In the genomic region with DNA sequence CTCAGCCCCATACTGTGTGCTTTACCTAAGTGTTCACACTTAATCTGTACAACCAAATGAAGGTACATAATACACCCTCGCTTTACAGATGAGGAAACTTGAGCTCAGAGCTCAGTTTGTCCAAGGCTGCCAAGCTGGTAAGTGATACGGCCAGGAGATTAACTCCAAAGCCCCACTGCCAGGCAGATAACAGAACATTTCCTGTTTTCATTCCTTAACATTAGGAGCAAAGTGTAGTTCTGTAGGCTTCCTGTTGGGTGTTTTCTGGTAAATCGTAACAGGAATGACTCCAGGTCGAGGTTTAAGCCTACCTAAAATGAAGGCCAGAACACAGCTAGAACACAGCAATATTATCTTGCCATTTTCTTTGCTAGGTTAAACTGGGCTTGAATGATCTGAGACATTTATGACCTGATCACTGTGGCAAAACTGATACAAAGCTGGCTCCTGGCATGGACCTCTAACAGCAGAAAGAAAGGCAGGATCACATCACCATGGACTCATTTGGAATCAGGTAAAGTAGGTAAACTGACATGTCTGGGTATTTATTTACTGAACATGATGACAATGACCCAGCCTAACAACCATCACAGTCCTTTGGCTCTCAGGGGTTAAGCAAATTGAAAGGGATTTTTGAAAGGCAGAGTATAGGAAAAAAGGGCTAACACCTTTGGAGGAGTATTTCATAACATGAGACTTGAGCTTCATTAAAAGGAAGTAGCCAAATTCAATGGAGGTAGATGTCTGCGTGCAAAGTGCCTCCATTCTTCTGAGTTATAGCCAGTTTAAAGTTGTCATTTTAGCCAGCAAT, we compare ENCODE assay signal across 9 cellular contexts. TPM values are rescaled to one million over a fixed set of nuclear protein-coding genes. Genes with fewer than 3 reads are reported as not detected.
DNase-seq lines count a peak whose midpoint lies in the region; ATAC-seq, FAIRE-seq and TF ChIP-seq lines count a peak whose summit lies in the region.
"Had no signal": no experiment of that assay in that cellular context is flagged by ENCODE, and none has a peak within 500 bp of the region (broad histone marks: within the 10 kb centered on the region; RNA-seq: fewer than 3 reads in every experiment).

No MANE protein-coding gene starts in this region.

- H3K36me3 ChIP-seq in A673 (ENCODE audit: insufficient read depth, low read length, poor library complexity, severe bottlenecking) (peaks cover 9% of the 10 kb centered on the region), astrocyte (ENCODE audit: insufficient read depth, low read length) (peaks cover 14% of the 10 kb centered on the region), liver (ENCODE audit: control insufficient read depth in 4 of 4, insufficient read depth in 3 of 4, low read depth in 1 of 4, low read length in 3 of 4) (no peaks in the 10 kb centered on the region)

- H3K27me3 ChIP-seq in A673 (replicated peaks; ENCODE audit: insufficient read depth, low read depth, low read length, poor library complexity): no peaks in the 10 kb centered on the region
- H3K27me3 ChIP-seq in astrocyte (ENCODE audit: insufficient read depth, low read length): no peaks in the 10 kb centered on the region
- H3K27me3 ChIP-seq in liver (ENCODE audit: control insufficient read depth in 4 of 4, insufficient read depth in 4 of 4, low read length in 3 of 4): no peaks in the 10 kb centered on the region

- peak; percentile 30; the same call in 1 of the 2 replicates for TF ChIP-seq CTCF in A673 (conservative IDR thresholded peaks at IDR 0.05; ENCODE audit: low read depth, low read length)
- TF ChIP-seq CTCF in astrocyte (IDR thresholded peaks at IDR 0.05; ENCODE audit: insufficient read depth, low read depth, low read length): no peak
- peak; percentile 36 for TF ChIP-seq CTCF in liver (IDR thresholded peaks at IDR 0.05; ENCODE audit: low read depth, low read length, missing input control)

- 32% methylated on average over 5 of the region's 5 CpGs for WGBS in liver

- peaks cover 62% of the 10 kb centered on the region for H3K79me2 ChIP-seq in astrocyte (ENCODE audit: insufficient read depth, low read length)

- no peak for TF ChIP-seq RAD21 in liver (IDR thresholded peaks at IDR 0.05)

- H3K4me1 Mint-ChIP-seq in astrocyte (ENCODE audit: low read depth, unreplicated experiment): peaks cover 22% of the 10 kb centered on the region
- peaks cover 33% of the 10 kb centered on the region for H3K4me1 Mint-ChIP-seq in activated CD4-positive, alpha-beta T cell treated with anti-CD3 and anti-CD28 coated beads, Interleukin-2, amount 10 ng/mL, durations not matched to agents 7 days and 5 days

- peak overlapping the region; percentile 5 for H3K27ac ChIP-seq in A673 (ENCODE audit: low read depth, low read length, poor library complexity, severe bottlenecking)
- no peak overlapping the region for H3K27ac ChIP-seq in astrocyte (ENCODE audit: low read depth, low read length)
- H3K27ac ChIP-seq in liver (ENCODE audit: low read depth in 1 of 2, low read length in 2 of 2): peak overlapping the region; percentile 40 to 86

- peak overlapping the region; percentile 34 for H3K27ac Mint-ChIP-seq in astrocyte (ENCODE audit: unreplicated experiment)
- H3K27ac Mint-ChIP-seq in activated CD4-positive, alpha-beta T cell treated with anti-CD3 and anti-CD28 coated beads, Interleukin-2, amount 10 ng/mL, durations not matched to agents 7 days and 5 days: no peak overlapping the region

- H3K9ac ChIP-seq in astrocyte (ENCODE audit: low read length) (no peak overlapping the region), liver (ENCODE audit: low read depth in 1 of 2, low read length in 2 of 2) (no peak overlapping the region)

- POLR2A ChIA-PET in A673 (lab: Charles Lee; ENCODE audit: low non-redundant PET): no interaction called here
- POLR2A ChIA-PET in activated CD4-positive, alpha-beta T cell treated with anti-CD3 and anti-CD28 coated beads, Interleukin-2, amount 10 ng/mL, durations not matched to agents 7 days and 5 days (lab: Charles Lee): no interaction called here

- no peak overlapping the region for H2AFZ ChIP-seq in astrocyte (ENCODE audit: low read depth, low read length)

- no TSS peak for BruUV-seq in A673 (replicated peaks; lab: Mats Ljungman, UMichigan)

- DNase-seq in A673 (ENCODE audit: low spot score) (peak; percentile 76), HCEC 1CT (peak; percentile 55), astrocyte (ENCODE audit: low read depth) (peak; percentile 26), retina (no peak)
- no peak for DNase-seq in activated CD4-positive, alpha-beta T cell treated with anti-CD3 and anti-CD28 coated beads, Interleukin-2, amount 10 ng/mL, durations not matched to agents 7 days and 5 days

- no peak overlapping the region for H3K4me3 Mint-ChIP-seq in astrocyte (ENCODE audit: unreplicated experiment)
- no peak overlapping the region for H3K4me3 Mint-ChIP-seq in activated CD4-positive, alpha-beta T cell treated with anti-CD3 and anti-CD28 coated beads, Interleukin-2, amount 10 ng/mL, durations not matched to agents 7 days and 5 days

- CTCF ChIA-PET in A673 (lab: Charles Lee): no interaction called here
- CTCF ChIA-PET in activated CD4-positive, alpha-beta T cell treated with anti-CD3 and anti-CD28 coated beads, Interleukin-2, amount 10 ng/mL, durations not matched to agents 7 days and 5 days (lab: Charles Lee): interaction anchor here (1.4 kb wide), 1 partner anchor 405 kb away, joined by 5 read pairs; no protein-coding TSS in a partner anchor

- H3K9me3 ChIP-seq in A673 (ENCODE audit: low read depth, low read length, poor library complexity, severe bottlenecking) (no peaks in the 10 kb centered on the region), astrocyte (ENCODE audit: insufficient read depth, low read depth, low read length) (no peaks in the 10 kb centered on the region), liver (ENCODE audit: control insufficient read depth in 4 of 4, low read length in 3 of 4) (no peaks in the 10 kb centered on the region)

- no peaks in the 10 kb centered on the region for H3K27me3 Mint-ChIP-seq in astrocyte (ENCODE audit: low read depth, unreplicated experiment)
- H3K27me3 Mint-ChIP-seq in activated CD4-positive, alpha-beta T cell treated with anti-CD3 and anti-CD28 coated beads, Interleukin-2, amount 10 ng/mL, durations not matched to agents 7 days and 5 days: no peaks in the 10 kb centered on the region

- no peak for FAIRE-seq in astrocyte (lab: Jason Lieb, UNC)
- FAIRE-seq: G401.6 had no signal

- intact Hi-C loops in A673 (cut with micrococcal nuclease; ENCODE audit: unreplicated experiment): no loop called here

- ATAC-seq in GM18858 (IDR thresholded peaks at IDR 0.05; ENCODE audit: unreplicated experiment): no peak
- no peak for ATAC-seq in HG03108 (IDR thresholded peaks at IDR 0.05; ENCODE audit: unreplicated experiment)

- H4K20me1 ChIP-seq in astrocyte (ENCODE audit: insufficient read depth, low read length): peaks cover 35% of the 10 kb centered on the region

- peak overlapping the region; percentile 7 for H3K4me2 ChIP-seq in astrocyte (ENCODE audit: low read length)

- H3K36me3 Mint-ChIP-seq in astrocyte (ENCODE audit: low read depth, unreplicated experiment): peaks cover 8% of the 10 kb centered on the region
- peaks cover 23% of the 10 kb centered on the region for H3K36me3 Mint-ChIP-seq in activated CD4-positive, alpha-beta T cell treated with anti-CD3 and anti-CD28 coated beads, Interleukin-2, amount 10 ng/mL, durations not matched to agents 7 days and 5 days (ENCODE audit: low read depth)

- no peaks in the 10 kb centered on the region for H3K9me3 Mint-ChIP-seq in astrocyte (ENCODE audit: unreplicated experiment)
- no peaks in the 10 kb centered on the region for H3K9me3 Mint-ChIP-seq in activated CD4-positive, alpha-beta T cell treated with anti-CD3 and anti-CD28 coated beads, Interleukin-2, amount 10 ng/mL, durations not matched to agents 7 days and 5 days

- H3K4me1 ChIP-seq in A673 (ENCODE audit: insufficient read depth, low read length, poor library complexity, severe bottlenecking) (peaks cover 25% of the 10 kb centered on the region), astrocyte (ENCODE audit: insufficient read depth, low read length) (peaks cover 14% of the 10 kb centered on the region), liver (ENCODE audit: control insufficient read depth in 4 of 4, insufficient read depth in 4 of 4, low read length in 3 of 4) (peaks cover 2 to 10% (median 7%) of the 10 kb centered on the region in 4 donors)

- H3K4me3 ChIP-seq in A673 (ENCODE audit: low read depth, low read length, poor library complexity, severe bottlenecking) (peak overlapping the region; percentile 2), astrocyte (ENCODE audit: insufficient read depth, low read depth, low read length) (no peak overlapping the region), liver (ENCODE audit: low read depth in 1 of 3, low read length in 3 of 3) (no peak overlapping the region)

TF ChIP-seq in liver, 16 proteins besides CTCF, POLR2A, EP300 and RAD21 (continues in another document):
- TF ChIP-seq TAF1 (conservative IDR thresholded peaks at IDR 0.05): no peak
- no peak for TF ChIP-seq FOXA1 (IDR thresholded peaks at IDR 0.05)
- peak in 1 of 2 donors; percentile 35 for TF ChIP-seq EGR1 (IDR thresholded peaks at IDR 0.05; ENCODE audit: low read depth in 2 of 2)
- TF ChIP-seq, protein P1, sequence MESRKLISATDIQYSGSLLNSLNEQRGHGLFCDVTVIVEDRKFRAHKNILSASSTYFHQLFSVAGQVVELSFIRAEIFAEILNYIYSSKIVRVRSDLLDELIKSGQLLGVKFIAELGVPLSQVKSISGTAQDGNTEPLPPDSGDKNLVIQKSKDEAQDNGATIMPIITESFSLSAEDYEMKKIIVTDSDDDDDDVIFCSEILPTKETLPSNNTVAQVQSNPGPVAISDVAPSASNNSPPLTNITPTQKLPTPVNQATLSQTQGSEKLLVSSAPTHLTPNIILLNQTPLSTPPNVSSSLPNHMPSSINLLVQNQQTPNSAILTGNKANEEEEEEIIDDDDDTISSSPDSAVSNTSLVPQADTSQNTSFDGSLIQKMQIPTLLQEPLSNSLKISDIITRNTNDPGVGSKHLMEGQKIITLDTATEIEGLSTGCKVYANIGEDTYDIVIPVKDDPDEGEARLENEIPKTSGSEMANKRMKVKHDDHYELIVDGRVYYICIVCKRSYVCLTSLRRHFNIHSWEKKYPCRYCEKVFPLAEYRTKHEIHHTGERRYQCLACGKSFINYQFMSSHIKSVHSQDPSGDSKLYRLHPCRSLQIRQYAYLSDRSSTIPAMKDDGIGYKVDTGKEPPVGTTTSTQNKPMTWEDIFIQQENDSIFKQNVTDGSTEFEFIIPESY (IDR thresholded peaks at IDR 0.05): no peak
- no peak for TF ChIP-seq HNF4G (IDR thresholded peaks at IDR 0.05)
- TF ChIP-seq RXRA (IDR thresholded peaks at IDR 0.05): peak; percentile 51 to 80
- peak; percentile 72 for TF ChIP-seq SP1 (IDR thresholded peaks at IDR 0.05)
- peak in 1 of 2 donors; percentile 50 for TF ChIP-seq JUND (IDR thresholded peaks at IDR 0.05)
- TF ChIP-seq GABPA (IDR thresholded peaks at IDR 0.05 in 1 of 2, conservative IDR thresholded peaks at IDR 0.05 in 1 of 2): peak in 1 of 2 donors; percentile 63

RNA-seq across cellular contexts. Expression of a gene that starts 3.9 kb away (rescaled TPM):
- total RNA-seq in A673 (2021): 124 and 126 TPM in 2 replicates
- 49.6 and 56.4 TPM in 2 replicates for total RNA-seq in astrocyte
- total RNA-seq in liver: 10 to 100 TPM; 32.7 to 48.2 TPM
- 10 to 100 TPM in 1 of 2 donors, 1 to 10 TPM in 1; 8.7 to 17.0 TPM for polyA plus RNA-seq in liver
- total RNA-seq in activated CD4-positive, alpha-beta T cell treated with anti-CD3 and anti-CD28 coated beads, Interleukin-2, amount 10 ng/mL, durations not matched to agents 7 days and 5 days: 100 to 1,000 TPM; 180 to 183 TPM

Comparison
In these comparisons a context has a peak if more than half of its experiments do, and no peak if none do; other contexts are left out.
1. DNase-seq: peak in A673 (single experiment), HCEC 1CT (single experiment) and astrocyte (single experiment); none in retina (single experiment) and activated CD4-positive, alpha-beta T cell treated with anti-CD3 and anti-CD28 coated beads, Interleukin-2, amount 10 ng/mL, durations not matched to agents 7 days and 5 days (single experiment).